Comparison of ENCODE assay signal across 20 cellular contexts in the genomic region with DNA sequence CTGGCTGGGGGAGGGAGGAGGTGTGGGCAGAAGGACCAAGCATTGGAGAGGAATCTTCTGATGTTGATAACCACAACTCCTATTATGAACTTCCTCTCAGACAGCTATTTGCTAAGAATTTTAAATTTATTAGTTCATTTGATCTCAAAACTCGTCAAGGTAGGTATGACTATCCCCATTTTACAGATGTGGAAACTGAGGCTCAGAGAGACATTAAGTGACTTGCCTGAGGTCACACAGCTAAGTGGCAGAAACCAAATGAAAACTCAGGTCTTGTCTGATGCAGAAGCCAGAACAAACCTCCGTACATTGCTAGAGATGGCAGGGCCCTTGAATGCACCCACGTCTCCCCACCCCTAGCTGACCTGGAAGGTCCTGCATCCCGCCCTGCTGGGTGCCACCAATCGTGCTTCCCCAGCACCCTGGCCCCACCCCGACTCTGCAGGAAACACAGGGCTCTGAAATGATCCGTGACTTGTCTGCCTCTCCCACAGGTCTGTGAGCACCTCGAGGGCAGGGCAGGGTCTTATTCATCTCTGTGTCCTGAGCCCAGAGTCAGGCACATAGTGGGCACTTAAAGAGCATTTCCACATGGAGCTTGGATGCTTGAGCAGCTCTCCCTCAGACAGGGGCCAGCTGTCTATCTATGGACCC. TPM values are rescaled to one million over a fixed set of nuclear protein-coding genes. Genes with fewer than 3 reads are reported as not detected.
DNase-seq lines count a peak whose midpoint lies in the region; ATAC-seq, FAIRE-seq and TF ChIP-seq lines count a peak whose summit lies in the region.
"Had no signal": no experiment of that assay in that cellular context is flagged by ENCODE, and none has a peak within 500 bp of the region (broad histone marks: within the 10 kb centered on the region; RNA-seq: fewer than 3 reads in every experiment).

No MANE protein-coding gene starts in this region.

- ATAC-seq in Right ventricle myocardium inferior (no peak), IMR-90 (ENCODE audit: low read depth) (no peak), esophagus mucosa (peak; percentile 61), GM18517 (IDR thresholded peaks at IDR 0.05; ENCODE audit: unreplicated experiment) (no peak)

- no peak overlapping the region for H2BK120ac ChIP-seq in IMR-90 (ENCODE audit: low read depth, low read length)

- TF ChIP-seq CTCF in right atrium auricular region (IDR thresholded peaks at IDR 0.05) (no peak), IMR-90 (conservative IDR thresholded peaks at IDR 0.05; ENCODE audit: low read depth, low read length) (no peak), osteoblast (IDR thresholded peaks at IDR 0.05; ENCODE audit: extremely low read depth, low read depth, low read length) (no peak)

- H2BK15ac ChIP-seq in IMR-90 (ENCODE audit: low read depth, low read length), result no peak overlapping the region

- FAIRE-seq in GM12891 (lab: Jason Lieb, UNC), result no peak
- FAIRE-seq: GM19239 had no signal

- H3K9me3 ChIP-seq in right atrium auricular region (no peaks in the 10 kb centered on the region), IMR-90 (ENCODE audit: control insufficient read depth, insufficient read depth, low read length) (no peaks in the 10 kb centered on the region), osteoblast (ENCODE audit: low read depth, low read length) (no peaks in the 10 kb centered on the region)
- H3K9me3 ChIP-seq: HAP-1 had no signal

- no peak for TF ChIP-seq POLR2A in IMR-90 (IDR thresholded peaks at IDR 0.05; ENCODE audit: low read depth, low read length)
- no peak for TF ChIP-seq POLR2A in GM12891 (IDR thresholded peaks at IDR 0.05; ENCODE audit: low read depth, low read length)

- no peak overlapping the region for H3K18ac ChIP-seq in IMR-90 (ENCODE audit: low read depth, low read length)

- no peaks in the 10 kb centered on the region for H3K36me3 ChIP-seq in right atrium auricular region
- H3K36me3 ChIP-seq in IMR-90 (ENCODE audit: control insufficient read depth, insufficient read depth, low read length), result no peaks in the 10 kb centered on the region
- H3K36me3 ChIP-seq in osteoblast (ENCODE audit: insufficient read depth, low read length), result no peaks in the 10 kb centered on the region
- H3K36me3 ChIP-seq: HAP-1 had no signal

- no peak overlapping the region for H3K9ac ChIP-seq in IMR-90 (ENCODE audit: low read depth, low read length)

- WGBS in IMR-90 (ENCODE audit: extremely low coverage in 2 of 2, insufficient read length in 1 of 2), 2 experiments, result 51% methylated on average over 6 of the region's 8 CpGs; no CpG with 5 or more reads in 1 of the 2 experiments

- H3K9me1 ChIP-seq in IMR-90 (ENCODE audit: insufficient read depth, low read length), result no peaks in the 10 kb centered on the region

- no peak overlapping the region for H4K91ac ChIP-seq in IMR-90 (ENCODE audit: insufficient read depth, low read depth, low read length)

- no peak overlapping the region for H3K4ac ChIP-seq in IMR-90 (ENCODE audit: low read depth, low read length)

- no peak overlapping the region for H3K14ac ChIP-seq in IMR-90 (replicated peaks; ENCODE audit: low read depth, low read length)

- CTCF ChIA-PET in IMR-90 (lab: Yijun Ruan, JAX), result no interaction called here

- TF ChIP-seq RAD21 in IMR-90 (IDR thresholded peaks at IDR 0.05; ENCODE audit: low read length), result no peak

- no peak overlapping the region for H3K4me3 ChIP-seq in right atrium auricular region
- H3K4me3 ChIP-seq in IMR-90 (ENCODE audit: insufficient read depth, low read depth, low read length), result no peak overlapping the region
- H3K4me3 ChIP-seq in osteoblast (ENCODE audit: insufficient read depth, low read length), result no peak overlapping the region
- H3K4me3 ChIP-seq: HAP-1 had no signal

- H4K20me1 ChIP-seq in IMR-90 (ENCODE audit: insufficient read depth, low read length) (no peaks in the 10 kb centered on the region), osteoblast (ENCODE audit: insufficient read depth, low read length) (no peaks in the 10 kb centered on the region)

- POLR2A ChIA-PET in IMR-90 (lab: Charles Lee; ENCODE audit: unreplicated experiment), result no interaction called here

- in situ Hi-C loops in IMR-90 (cut with MboI; ENCODE audit: low sequenced_read_pairs), result no loop called here

- no peak overlapping the region for H4K8ac ChIP-seq in IMR-90 (ENCODE audit: low read depth in 2 of 2, low read length in 2 of 2)

- H3K79me1 ChIP-seq in IMR-90 (ENCODE audit: low read depth in 1 of 2, low read length in 2 of 2), result no peaks in the 10 kb centered on the region

- no TSS peak for BruUV-seq in IMR-90 (replicated peaks; lab: Mats Ljungman, UMichigan)

- intact Hi-C loops in Right ventricle myocardium inferior (cut with DNase I), result no loop called here
- intact Hi-C loops in IMR-90 (cut with micrococcal nuclease), result no loop called here

- no peak overlapping the region for H2AK9ac ChIP-seq in IMR-90 (replicated peaks; ENCODE audit: low read depth, low read length, poor library complexity)

- no peak overlapping the region for H4K5ac ChIP-seq in IMR-90 (ENCODE audit: low read depth, low read length)

- no peak overlapping the region for H3K56ac ChIP-seq in IMR-90 (ENCODE audit: extremely low read depth, insufficient read depth, low read length)

- peak overlapping the region; percentile 35 for H2AFZ ChIP-seq in IMR-90 (replicated peaks; ENCODE audit: low read length, poor library complexity)
- no peak overlapping the region for H2AFZ ChIP-seq in osteoblast (ENCODE audit: low read length)

- H3K23ac ChIP-seq in IMR-90 (ENCODE audit: low read depth, low read length), result no peak overlapping the region

- no peak overlapping the region for H3K4me2 ChIP-seq in IMR-90 (ENCODE audit: low read depth, low read length)
- no peak overlapping the region for H3K4me2 ChIP-seq in osteoblast (ENCODE audit: insufficient read depth, low read length)

- H2AK5ac ChIP-seq in IMR-90 (ENCODE audit: low read depth, low read length), result no peak overlapping the region

- no peak overlapping the region for H3K27ac ChIP-seq in right atrium auricular region
- H3K27ac ChIP-seq in IMR-90 (ENCODE audit: insufficient read depth, low read length), result no peak overlapping the region
- no peak overlapping the region for H3K27ac ChIP-seq in osteoblast (ENCODE audit: low read depth, low read length)
- H3K27ac ChIP-seq: 22Rv1 had no signal

- H3K27me3 ChIP-seq in right atrium auricular region, result no peaks in the 10 kb centered on the region
- peaks cover 71% of the 10 kb centered on the region for H3K27me3 ChIP-seq in IMR-90 (ENCODE audit: control insufficient read depth, insufficient read depth, low read length)
- H3K27me3 ChIP-seq in osteoblast (ENCODE audit: insufficient read depth, low read length), result peaks cover 32% of the 10 kb centered on the region

- H2BK5ac ChIP-seq in IMR-90 (ENCODE audit: low read depth, low read length, poor library complexity, severe bottlenecking), result no peak overlapping the region

- dilution Hi-C loops in IMR-90 (cut with HindIII; ENCODE audit: low sequenced_read_pairs, unreplicated experiment), result no loop called here

- DNase-seq in Right ventricle myocardium inferior (ENCODE audit: missing footprints) (peak; percentile 33), right atrium auricular region (ENCODE audit: low spot score) (no peak), IMR-90 (no peak), osteoblast (ENCODE audit: insufficient read length, low spot score, missing footprints) (peak; percentile 41), NCI-H128 (lab: John Stamatoyannopoulos, UW; ENCODE audit: unreplicated experiment) (no peak), GM12891 (ENCODE audit: insufficient read length, low spot score) (no peak)
- DNase-seq: C1 segment of cervical spinal cord; CD4-positive, CD25-positive, alpha-beta regulatory T cell; CD8-positive, alpha-beta memory T cell; COR-L47; GDM1 had no signal

- H2BK20ac ChIP-seq in IMR-90 (ENCODE audit: low read depth, low read length), result no peak overlapping the region

- H3K79me2 ChIP-seq in osteoblast (ENCODE audit: insufficient read depth, low read length), result no peaks in the 10 kb centered on the region

- peaks cover 0 to 16% of the 10 kb centered on the region in 2 donors for H3K4me1 ChIP-seq in right atrium auricular region
- no peaks in the 10 kb centered on the region for H3K4me1 ChIP-seq in IMR-90 (ENCODE audit: control insufficient read depth, insufficient read depth, low read length)
- no peaks in the 10 kb centered on the region for H3K4me1 ChIP-seq in osteoblast (ENCODE audit: insufficient read depth, low read length)

TF ChIP-seq in IMR-90, 13 proteins besides CTCF, POLR2A, EP300 and RAD21:
- no peak for TF ChIP-seq MAFK (IDR thresholded peaks at IDR 0.05; ENCODE audit: low read depth, low read length)

TF ChIP-seq in GM12891, 5 proteins besides CTCF, POLR2A, EP300 and RAD21:
- no peak for TF ChIP-seq SPI1 (IDR thresholded peaks at IDR 0.05; ENCODE audit: low read depth, low read length)
- TF ChIP-seq PAX5 (IDR thresholded peaks at IDR 0.05; ENCODE audit: insufficient read depth, low read length, severe bottlenecking), result no peak
- no peak for TF ChIP-seq TAF1 (IDR thresholded peaks at IDR 0.05; ENCODE audit: low read depth, low read length)
- no peak for TF ChIP-seq POLR2AphosphoS5 (IDR thresholded peaks at IDR 0.05; ENCODE audit: low read depth, low read length)
- TF ChIP-seq POU2F2 (IDR thresholded peaks at IDR 0.05; ENCODE audit: low read depth, low read length), result no peak

RNA-seq across cellular contexts. Expression of gene PALD1, which starts 5.6 kb away (rescaled TPM):
- total RNA-seq in Right ventricle myocardium inferior (5.1 TPM), right atrium auricular region (1 to 10 TPM; 4.9 to 8.5 TPM), IMR-90 (2012; rRNA removed) (under 0.01 and 0.18 TPM in 2 replicates), esophagus mucosa (4.6 TPM), osteoblast (under 0.01 and 0.29 TPM in 2 replicates)
- 0.12 and 0.14 TPM in 2 replicates for polyA plus RNA-seq in IMR-90 (2012; rRNA removed)
- 0.11 TPM in 2 replicates for polyA plus RNA-seq in IMR-90 (2012; cell fraction: cytosol; rRNA removed)
- 0.11 and 0.26 TPM in 2 replicates for polyA plus RNA-seq in IMR-90 (2012; cell fraction: nucleus; rRNA removed; ENCODE audit: low replicate concordance)
- 4.1 TPM for polyA plus RNA-seq in GM12891 (2012; ENCODE audit: low read depth, missing spikeins)
- total RNA-seq: CD4-positive, CD25-positive, alpha-beta regulatory T cell had no signal
- polyA plus RNA-seq: CD4-positive, CD25-positive, alpha-beta regulatory T cell; CD8-positive, alpha-beta memory T cell had no signal

RNA-seq across cellular contexts. Expression of gene NODAL, which starts 31.4 kb away (rescaled TPM):
- total RNA-seq in Right ventricle myocardium inferior (not detected), right atrium auricular region (not detected), IMR-90 (2012; rRNA removed) (not detected in 2 replicates), esophagus mucosa (0.48 TPM), osteoblast (not detected in 2 replicates)
- polyA plus RNA-seq in IMR-90 (2012; rRNA removed), result not detected in 2 replicates
- not detected in 2 replicates for polyA plus RNA-seq in IMR-90 (2012; cell fraction: cytosol; rRNA removed)
- polyA plus RNA-seq in IMR-90 (2012; cell fraction: nucleus; rRNA removed; ENCODE audit: low replicate concordance), result not detected in 2 replicates
- polyA plus RNA-seq in GM12891 (2012; ENCODE audit: low read depth, missing spikeins), result 0.05 TPM
- total RNA-seq: A673; CD4-positive, CD25-positive, alpha-beta regulatory T cell; CD8-positive, alpha-beta memory T cell; Daoy; H4 had no signal
- polyA plus RNA-seq: AG04450 had no signal

Comparison
In these comparisons a context has a peak if more than half of its experiments do, and no peak if none do; other contexts are left out.
1. DNase-seq: peak in Right ventricle myocardium inferior (single experiment) and osteoblast (single experiment); none in right atrium auricular region (single experiment), IMR-90 (single experiment), NCI-H128 (single experiment) and GM12891 (single experiment).